2 cellular contexts compared by ENCODE assay signal in the genomic region with DNA sequence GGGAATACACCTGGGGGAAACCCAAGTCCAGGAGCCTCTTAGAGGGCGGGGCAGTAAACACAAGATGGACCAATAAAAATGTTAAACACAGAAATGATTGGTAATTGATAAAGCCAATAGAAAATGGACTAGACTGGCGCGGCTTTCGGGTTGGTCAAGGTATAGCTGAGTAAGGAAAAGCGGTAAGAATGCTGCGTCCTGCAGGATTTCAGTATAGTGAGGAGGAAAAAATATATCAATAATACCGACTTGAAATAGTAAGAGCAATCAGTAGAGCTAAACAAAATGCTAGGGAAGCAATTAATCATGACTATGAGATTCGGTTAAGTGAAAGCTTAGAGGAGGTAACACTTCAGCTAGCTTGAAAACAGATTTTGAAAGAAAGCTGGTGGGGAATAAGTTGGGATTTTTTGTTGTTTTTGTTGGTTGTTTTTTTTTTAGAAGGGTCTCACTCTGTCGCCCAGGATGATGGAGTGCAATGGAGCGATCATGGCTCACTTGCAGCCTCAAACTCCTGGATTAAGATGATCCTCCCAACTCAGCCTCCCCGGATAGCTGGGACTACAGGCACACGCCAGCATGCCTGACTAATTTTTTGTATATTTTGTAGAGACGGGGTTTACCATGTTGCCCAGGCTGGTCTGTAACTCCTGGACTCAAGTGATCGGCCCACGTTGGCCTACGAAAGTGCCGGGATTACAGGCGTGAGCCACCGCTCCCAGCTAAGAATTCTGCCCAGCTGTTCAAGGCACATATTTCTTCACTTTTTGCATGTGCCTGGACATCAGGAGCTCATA.
TF ChIP-seq lines count a peak whose summit lies in the region.

No MANE protein-coding gene starts in this region.

TF ChIP-seq in HCT116, 20 proteins besides CTCF, POLR2A, EP300 and RAD21:
- no peak for TF ChIP-seq YY1 (IDR thresholded peaks at IDR 0.05; ENCODE audit: extremely low read depth, insufficient replicate concordance, low read depth, low read length)
- TF ChIP-seq SP1 (IDR thresholded peaks at IDR 0.05; ENCODE audit: low read depth), result peak; percentile 41; the same call in 1 of the 2 replicates
- TF ChIP-seq ZNF274 (IDR thresholded peaks at IDR 0.05; ENCODE audit: low read depth, low read length), result no peak
- TF ChIP-seq, protein P1, sequence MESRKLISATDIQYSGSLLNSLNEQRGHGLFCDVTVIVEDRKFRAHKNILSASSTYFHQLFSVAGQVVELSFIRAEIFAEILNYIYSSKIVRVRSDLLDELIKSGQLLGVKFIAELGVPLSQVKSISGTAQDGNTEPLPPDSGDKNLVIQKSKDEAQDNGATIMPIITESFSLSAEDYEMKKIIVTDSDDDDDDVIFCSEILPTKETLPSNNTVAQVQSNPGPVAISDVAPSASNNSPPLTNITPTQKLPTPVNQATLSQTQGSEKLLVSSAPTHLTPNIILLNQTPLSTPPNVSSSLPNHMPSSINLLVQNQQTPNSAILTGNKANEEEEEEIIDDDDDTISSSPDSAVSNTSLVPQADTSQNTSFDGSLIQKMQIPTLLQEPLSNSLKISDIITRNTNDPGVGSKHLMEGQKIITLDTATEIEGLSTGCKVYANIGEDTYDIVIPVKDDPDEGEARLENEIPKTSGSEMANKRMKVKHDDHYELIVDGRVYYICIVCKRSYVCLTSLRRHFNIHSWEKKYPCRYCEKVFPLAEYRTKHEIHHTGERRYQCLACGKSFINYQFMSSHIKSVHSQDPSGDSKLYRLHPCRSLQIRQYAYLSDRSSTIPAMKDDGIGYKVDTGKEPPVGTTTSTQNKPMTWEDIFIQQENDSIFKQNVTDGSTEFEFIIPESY (IDR thresholded peaks at IDR 0.05; ENCODE audit: extremely low read depth, insufficient replicate concordance, low read length), result no peak
- TF ChIP-seq EZH2phosphoT487 (IDR thresholded peaks at IDR 0.05; ENCODE audit: borderline replicate concordance), result no peak
- no peak for TF ChIP-seq EGR1 (IDR thresholded peaks at IDR 0.05; ENCODE audit: low read depth)
- peak; percentile 63 for TF ChIP-seq SRF (IDR thresholded peaks at IDR 0.05; ENCODE audit: low read depth)
- TF ChIP-seq TCF7L2 (IDR thresholded peaks at IDR 0.05; ENCODE audit: borderline replicate concordance, extremely low read depth, insufficient read depth, insufficient read length), result no peak
- 0 out of 2 replicates have a peak, but pooled peaks have one; percentile 1 for TF ChIP-seq ELF1 (IDR thresholded peaks at IDR 0.05; ENCODE audit: borderline replicate concordance, low read depth)
- TF ChIP-seq EZH2 (IDR thresholded peaks at IDR 0.05), result no peak
- TF ChIP-seq SIN3A (IDR thresholded peaks at IDR 0.05; ENCODE audit: low read depth), result no peak
- TF ChIP-seq ZFX (IDR thresholded peaks at IDR 0.05), result no peak
- TF ChIP-seq, protein P2, sequence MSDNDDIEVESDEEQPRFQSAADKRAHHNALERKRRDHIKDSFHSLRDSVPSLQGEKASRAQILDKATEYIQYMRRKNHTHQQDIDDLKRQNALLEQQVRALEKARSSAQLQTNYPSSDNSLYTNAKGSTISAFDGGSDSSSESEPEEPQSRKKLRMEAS (IDR thresholded peaks at IDR 0.05), result peak; percentile 40
- TF ChIP-seq CEBPB (IDR thresholded peaks at IDR 0.05; ENCODE audit: low read depth), result no peak

TF ChIP-seq in HepG2, 621 proteins besides CTCF, POLR2A, EP300 and RAD21:
- TF ChIP-seq ARID3A (IDR thresholded peaks at IDR 0.05; ENCODE audit: low read depth, low read length) (peak; percentile 70; the same call in 1 of the 2 replicates), EEA1 (CRISPR knock-in tag; IDR thresholded peaks at IDR 0.05; ENCODE audit: borderline replicate concordance) (no peak), GATAD1 (CRISPR knock-in tag; IDR thresholded peaks at IDR 0.05) (peak; percentile 31; the same call in 1 of the 2 replicates), MAFK (conservative IDR thresholded peaks at IDR 0.05 in 1 of 2, IDR thresholded peaks at IDR 0.05 in 1 of 2; ENCODE audit: low read length in 2 of 2) (peak; percentile 50 to 70; a peak in 3 of 4 replicates), FOXP1 (IDR thresholded peaks at IDR 0.05) (peak; percentile 79), FOXP1 (CRISPR knock-in tag; IDR thresholded peaks at IDR 0.05) (peak; percentile 54; the same call in 1 of the 2 replicates), HIVEP1 (CRISPR knock-in tag; IDR thresholded peaks at IDR 0.05) (peak; percentile 83; the same call in 1 of the 2 replicates), SNAPC5 (CRISPR knock-in tag; IDR thresholded peaks at IDR 0.05; ENCODE audit: borderline replicate concordance) (peak; percentile 13; the same call in 1 of the 2 replicates), RAD51 (IDR thresholded peaks at IDR 0.05; ENCODE audit: borderline replicate concordance) (no peak), BHLHE40 (IDR thresholded peaks at IDR 0.05; ENCODE audit: low read length) (no peak), SP5 (CRISPR knock-in tag; IDR thresholded peaks at IDR 0.05; ENCODE audit: borderline replicate concordance, low read depth) (peak; percentile 82; the same call in 1 of the 2 replicates), ZKSCAN1 (IDR thresholded peaks at IDR 0.05; ENCODE audit: low read length) (no peak), FOXA1 (IDR thresholded peaks at IDR 0.05) (no peak), FOXA1 (CRISPR knock-in tag; IDR thresholded peaks at IDR 0.05) (0 out of 2 replicates have a peak, but pooled peaks have one; percentile 17), ZNF124 (CRISPR knock-in tag; IDR thresholded peaks at IDR 0.05) (no peak), SIN3B (IDR thresholded peaks at IDR 0.05; ENCODE audit: low read length) (peak; percentile 76), AKAP8 (CRISPR knock-in tag; IDR thresholded peaks at IDR 0.05) (no peak), THAP11 (CRISPR knock-in tag; IDR thresholded peaks at IDR 0.05) (peak; percentile 17; the same call in 1 of the 2 replicates), ARID2 (CRISPR knock-in tag; IDR thresholded peaks at IDR 0.05; ENCODE audit: borderline replicate concordance) (no peak), ZNF234 (CRISPR knock-in tag; conservative IDR thresholded peaks at IDR 0.05) (no peak), MAFF (IDR thresholded peaks at IDR 0.05; ENCODE audit: low read depth, low read length) (peak; percentile 76), KAT8 (CRISPR knock-in tag; IDR thresholded peaks at IDR 0.05) (peak; percentile 4; the same call in 1 of the 2 replicates), ELK4 (CRISPR knock-in tag; IDR thresholded peaks at IDR 0.05; ENCODE audit: borderline replicate concordance) (no peak), KDM5A (IDR thresholded peaks at IDR 0.05; ENCODE audit: borderline replicate concordance, low read length) (0 out of 2 replicates have a peak, but pooled peaks have one; percentile 2), NFYC (CRISPR knock-in tag; IDR thresholded peaks at IDR 0.05) (peak; percentile 18; the same call in 1 of the 2 replicates)
- TF ChIP-seq, protein P3, sequence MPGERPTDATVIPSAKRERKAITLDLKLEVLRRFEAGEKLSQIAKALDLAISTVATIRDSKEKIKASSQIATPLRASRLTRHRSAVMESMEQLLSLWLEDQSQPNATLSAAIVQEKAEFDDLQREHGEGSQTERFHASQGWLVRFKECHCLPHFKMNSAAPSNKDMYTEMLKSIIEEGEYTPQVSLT (CRISPR knock-in tag; IDR thresholded peaks at IDR 0.05; ENCODE audit: borderline replicate concordance, low read depth), result 0 out of 2 replicates have a peak, but pooled peaks have one; percentile 17
- TF ChIP-seq, protein P4, sequence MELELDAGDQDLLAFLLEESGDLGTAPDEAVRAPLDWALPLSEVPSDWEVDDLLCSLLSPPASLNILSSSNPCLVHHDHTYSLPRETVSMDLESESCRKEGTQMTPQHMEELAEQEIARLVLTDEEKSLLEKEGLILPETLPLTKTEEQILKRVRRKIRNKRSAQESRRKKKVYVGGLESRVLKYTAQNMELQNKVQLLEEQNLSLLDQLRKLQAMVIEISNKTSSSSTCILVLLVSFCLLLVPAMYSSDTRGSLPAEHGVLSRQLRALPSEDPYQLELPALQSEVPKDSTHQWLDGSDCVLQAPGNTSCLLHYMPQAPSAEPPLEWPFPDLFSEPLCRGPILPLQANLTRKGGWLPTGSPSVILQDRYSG (CRISPR knock-in tag; IDR thresholded peaks at IDR 0.05), result no peak
